18 cellular contexts compared by ENCODE assay signal in genomic region chr4:168930413-168931196, GRCh38.
DNase-seq lines count a peak whose midpoint lies in the region; ATAC-seq and TF ChIP-seq lines count a peak whose summit lies in the region.
"Had no signal": no experiment of that assay in that cellular context is flagged by ENCODE, and none has a peak within 500 bp of the region (broad histone marks: within the 10 kb centered on the region; RNA-seq: fewer than 3 reads in every experiment).

No MANE protein-coding gene starts in this region.

- no peak overlapping the region for H4K91ac ChIP-seq in IMR-90 (ENCODE audit: insufficient read depth, low read depth, low read length)

- H4K20me1 ChIP-seq in IMR-90 (ENCODE audit: insufficient read depth, low read length): no peaks in the 10 kb centered on the region

- peaks cover 5% of the 10 kb centered on the region in 2 experiments; a peak in 3 of 4 replicates for H3K79me1 ChIP-seq in IMR-90 (ENCODE audit: low read depth in 1 of 2, low read length in 2 of 2)

- intact Hi-C loops in IMR-90 (cut with micrococcal nuclease): no loop called here

- H2BK15ac ChIP-seq in IMR-90 (ENCODE audit: low read depth, low read length): no peak overlapping the region

- no TSS peak for BruUV-seq in IMR-90 (replicated peaks; lab: Mats Ljungman, UMichigan)

- no peak for TF ChIP-seq EP300 in gastroesophageal sphincter (IDR thresholded peaks at IDR 0.05)

- no peak overlapping the region for H2BK120ac ChIP-seq in IMR-90 (ENCODE audit: low read depth, low read length)

- no peak overlapping the region for H4K8ac ChIP-seq in IMR-90 (ENCODE audit: low read depth in 2 of 2, low read length in 2 of 2)

- no peaks in the 10 kb centered on the region for H3K9me1 ChIP-seq in IMR-90 (ENCODE audit: insufficient read depth, low read length)

- H3K18ac ChIP-seq in IMR-90 (ENCODE audit: low read depth, low read length): no peak overlapping the region

- no peak overlapping the region for H4K5ac ChIP-seq in IMR-90 (ENCODE audit: low read depth, low read length)

- ATAC-seq in IMR-90 (ENCODE audit: low read depth) (peak; percentile 21), gastroesophageal sphincter (peak; percentile 38), HG02678 (IDR thresholded peaks at IDR 0.05; ENCODE audit: unreplicated experiment) (no peak), HG03135 (IDR thresholded peaks at IDR 0.05; ENCODE audit: unreplicated experiment) (no peak), HG03097 (IDR thresholded peaks at IDR 0.05; ENCODE audit: low FRiP score, unreplicated experiment) (no peak)
- ATAC-seq: GM23338 had no signal

- H3K27me3 ChIP-seq in IMR-90 (ENCODE audit: control insufficient read depth, insufficient read depth, low read length) (no peaks in the 10 kb centered on the region), gastroesophageal sphincter (no peaks in the 10 kb centered on the region), rectal smooth muscle tissue (ENCODE audit: control insufficient read depth, insufficient read depth, low read length) (no peaks in the 10 kb centered on the region)

- H3K36me3 ChIP-seq in IMR-90 (ENCODE audit: control insufficient read depth, insufficient read depth, low read length) (peaks cover 28% of the 10 kb centered on the region), gastroesophageal sphincter (peaks cover 28 to 55% of the 10 kb centered on the region in 2 donors), rectal smooth muscle tissue (ENCODE audit: control insufficient read depth, insufficient read depth, low read length) (peaks cover 16% of the 10 kb centered on the region)

- no peak for TF ChIP-seq CTCF in IMR-90 (conservative IDR thresholded peaks at IDR 0.05; ENCODE audit: low read depth, low read length)
- no peak for TF ChIP-seq CTCF in gastroesophageal sphincter (IDR thresholded peaks at IDR 0.05)

- DNase-seq in IMR-90 (no peak), islet precursor cell (peak; percentile 53)
- DNase-seq in activated CD8-positive, alpha-beta memory T cell treated with anti-CD3 and anti-CD28 coated beads, Interleukin-2, amount 50 U/mL, for 48 hours: no peak
- DNase-seq: DMS153, Kasumi-1, MM.1S, NCI-H1105 treated with DMSO at 0.1 percent for 48 hours, NCI-H1694 treated with DMSO at 0.1 percent for 48 hours, NCI-H2107, NCI-H226, NCI-H524 treated with DMSO at 0.1 percent for 48 hours had no signal

- H2AFZ ChIP-seq in IMR-90 (replicated peaks; ENCODE audit: low read length, poor library complexity): no peak overlapping the region
- H2AFZ ChIP-seq: GM23338 had no signal

- 90% methylated on average over 2 of the region's 6 CpGs; no CpG with 5 or more reads in 1 of the 2 experiments for WGBS in IMR-90 (ENCODE audit: extremely low coverage in 2 of 2, insufficient read length in 1 of 2), 2 experiments
- WGBS in gastroesophageal sphincter (ENCODE audit: low coverage in 1 of 2), 2 donors: 64 to 79% methylated on average over 4 to 5 of the region's 6 CpGs

- H2AK5ac ChIP-seq in IMR-90 (ENCODE audit: low read depth, low read length): no peak overlapping the region

- no peak for TF ChIP-seq RAD21 in IMR-90 (IDR thresholded peaks at IDR 0.05; ENCODE audit: low read length)

- H3K27ac ChIP-seq in IMR-90 (ENCODE audit: insufficient read depth, low read length): no peak overlapping the region
- peak overlapping the region in 3 of 4 donors; percentile 32 to 63 (median 43) for H3K27ac ChIP-seq in gastroesophageal sphincter
- H3K27ac ChIP-seq in rectal smooth muscle tissue (ENCODE audit: low read depth, low read length): peak overlapping the region; percentile 10
- H3K27ac ChIP-seq: C4-2B had no signal

- no peak overlapping the region for H2BK20ac ChIP-seq in IMR-90 (ENCODE audit: low read depth, low read length)

- in situ Hi-C loops in IMR-90 (cut with MboI; ENCODE audit: low sequenced_read_pairs): no loop called here

- peaks cover 17% of the 10 kb centered on the region for H3K9me3 ChIP-seq in IMR-90 (ENCODE audit: control insufficient read depth, insufficient read depth, low read length)
- H3K9me3 ChIP-seq in gastroesophageal sphincter: peaks cover 0 to 43% (median 0%) of the 10 kb centered on the region in 3 donors

- H3K23ac ChIP-seq in IMR-90 (ENCODE audit: low read depth, low read length): no peak overlapping the region

- CTCF ChIA-PET in IMR-90 (lab: Yijun Ruan, JAX): no interaction called here

- dilution Hi-C loops in IMR-90 (cut with HindIII; ENCODE audit: low sequenced_read_pairs, unreplicated experiment): no loop called here

- H3K4ac ChIP-seq in IMR-90 (ENCODE audit: low read depth, low read length): no peak overlapping the region

- no peak overlapping the region for H3K56ac ChIP-seq in IMR-90 (ENCODE audit: extremely low read depth, insufficient read depth, low read length)

- no peak overlapping the region for H3K4me2 ChIP-seq in IMR-90 (ENCODE audit: low read depth, low read length)
- H3K4me2 ChIP-seq: GM23338 had no signal

- H2BK5ac ChIP-seq in IMR-90 (ENCODE audit: low read depth, low read length, poor library complexity, severe bottlenecking): no peak overlapping the region

- POLR2A ChIA-PET in IMR-90 (lab: Charles Lee; ENCODE audit: unreplicated experiment): no interaction called here

- H3K9ac ChIP-seq in IMR-90 (ENCODE audit: low read depth, low read length) (no peak overlapping the region), rectal smooth muscle tissue (ENCODE audit: low read length) (no peak overlapping the region)

- H3K14ac ChIP-seq in IMR-90 (replicated peaks; ENCODE audit: low read depth, low read length): no peak overlapping the region

- no peaks in the 10 kb centered on the region for H3K4me1 ChIP-seq in IMR-90 (ENCODE audit: control insufficient read depth, insufficient read depth, low read length)
- H3K4me1 ChIP-seq in gastroesophageal sphincter: no peaks in the 10 kb centered on the region
- H3K4me1 ChIP-seq in rectal smooth muscle tissue (ENCODE audit: control insufficient read depth, insufficient read depth, low read length): no peaks in the 10 kb centered on the region

- H3K4me3 ChIP-seq in IMR-90 (ENCODE audit: insufficient read depth, low read depth, low read length): no peak overlapping the region
- no peak overlapping the region for H3K4me3 ChIP-seq in gastroesophageal sphincter
- H3K4me3 ChIP-seq in rectal smooth muscle tissue (ENCODE audit: low read length): no peak overlapping the region
- H3K4me3 ChIP-seq: GM23338 had no signal

- TF ChIP-seq POLR2A in IMR-90 (IDR thresholded peaks at IDR 0.05; ENCODE audit: low read depth, low read length): no peak
- no peak for TF ChIP-seq POLR2A in gastroesophageal sphincter (IDR thresholded peaks at IDR 0.05)

- no peak overlapping the region for H2AK9ac ChIP-seq in IMR-90 (replicated peaks; ENCODE audit: low read depth, low read length, poor library complexity)

TF ChIP-seq in IMR-90, 13 proteins besides CTCF, POLR2A, EP300 and RAD21:
- no peak for TF ChIP-seq FOS (IDR thresholded peaks at IDR 0.05; ENCODE audit: low read depth, low read length)
- no peak for TF ChIP-seq SMC3 (IDR thresholded peaks at IDR 0.05; ENCODE audit: low read depth, low read length)
- no peak for TF ChIP-seq MXI1 (IDR thresholded peaks at IDR 0.05; ENCODE audit: borderline replicate concordance, low read depth, low read length)
- TF ChIP-seq MAZ (IDR thresholded peaks at IDR 0.05; ENCODE audit: borderline replicate concordance, low read depth, low read length): no peak
- no peak for TF ChIP-seq NFE2L2 (IDR thresholded peaks at IDR 0.05; ENCODE audit: low read depth, low read length)
- TF ChIP-seq BHLHE40 (IDR thresholded peaks at IDR 0.05; ENCODE audit: low read depth, low read length): no peak
TF ChIP-seq in IMR-90: peak in this region for 0.

Comparison
In these comparisons a context has a peak if more than half of its experiments do, and no peak if none do; other contexts are left out.
1. ATAC-seq: peak in IMR-90 (single experiment) and gastroesophageal sphincter (single experiment); none in HG02678 (single experiment), HG03135 (single experiment) and HG03097 (single experiment).